Comparison of ENCODE assay signal across 12 cellular contexts in the genomic region with DNA sequence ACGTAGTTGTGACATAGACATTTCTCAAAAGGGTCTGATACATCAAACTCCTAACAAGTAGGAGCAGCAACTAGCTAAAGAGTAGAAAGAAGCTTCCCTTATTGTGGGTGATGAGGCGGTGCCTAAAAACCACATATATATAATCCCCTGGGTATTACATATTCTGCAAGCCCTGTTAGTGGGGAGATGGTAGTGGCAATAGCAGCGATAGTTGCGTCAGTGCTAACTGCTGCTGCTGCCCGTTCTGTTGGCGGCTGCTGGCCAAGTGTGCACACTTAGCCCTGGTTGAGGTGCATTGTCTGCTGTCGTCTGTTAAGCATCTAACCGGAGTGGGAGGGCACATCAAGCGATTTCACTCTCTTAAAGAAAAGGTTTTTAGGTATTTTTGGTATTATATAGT. TPM values are rescaled to one million over a fixed set of nuclear protein-coding genes. Genes with fewer than 3 reads are reported as not detected.
A peak's percentile ranks its signal among the peaks of the same experiment; 100 is the strongest.
DNase-seq lines count a peak whose midpoint lies in the region; ATAC-seq and TF ChIP-seq lines count a peak whose summit lies in the region.
"Had no signal": no experiment of that assay in that cellular context is flagged by ENCODE, and none has a peak within 500 bp of the region (broad histone marks: within the 10 kb centered on the region; RNA-seq: fewer than 3 reads in every experiment).

No MANE protein-coding gene starts in this region.

- H2AFZ ChIP-seq in GM23248: no peak overlapping the region

- peaks cover 25% of the 10 kb centered on the region for H3K4me1 Mint-ChIP-seq in activated CD8-positive, alpha-beta T cell treated with anti-CD3 and anti-CD28 coated beads for 36 hours (ENCODE audit: low read depth)
- H3K4me1 Mint-ChIP-seq in stimulated activated naive CD8-positive, alpha-beta T cell treated with anti-CD3 and anti-CD28 coated beads, Interleukin-15, amount 100 ng/mL, for 72 hours: peaks cover 27% of the 10 kb centered on the region

- H3K27me3 ChIP-seq in left ventricle myocardium inferior (ENCODE audit: low read depth): no peaks in the 10 kb centered on the region
- no peaks in the 10 kb centered on the region for H3K27me3 ChIP-seq in GM23248 (replicated peaks; ENCODE audit: insufficient read depth)

- peak; percentile 37 for ATAC-seq in activated CD8-positive, alpha-beta T cell treated with anti-CD3 and anti-CD28 coated beads for 36 hours
- peak; percentile 73 for ATAC-seq in stimulated activated naive CD8-positive, alpha-beta T cell treated with anti-CD3 and anti-CD28 coated beads, Interleukin-15, amount 100 ng/mL, for 72 hours
- no peak for ATAC-seq in GM21717 (IDR thresholded peaks at IDR 0.05; ENCODE audit: unreplicated experiment)

- H3K4me3 ChIP-seq in left ventricle myocardium inferior: no peak overlapping the region
- no peak overlapping the region for H3K4me3 ChIP-seq in Jurkat, Clone E6-1 (ENCODE audit: low read length)
- no peak overlapping the region for H3K4me3 ChIP-seq in GM23248

- H3K36me3 Mint-ChIP-seq in activated CD8-positive, alpha-beta T cell treated with anti-CD3 and anti-CD28 coated beads for 36 hours (ENCODE audit: low read depth): peaks cover 25% of the 10 kb centered on the region

- no peak for TF ChIP-seq CTCF in left ventricle myocardium inferior (IDR thresholded peaks at IDR 0.05; ENCODE audit: borderline replicate concordance)
- no peak for TF ChIP-seq CTCF in activated CD8-positive, alpha-beta T cell treated with anti-CD3 and anti-CD28 coated beads for 36 hours (IDR thresholded peaks at IDR 0.05)

- H3K9me3 ChIP-seq in left ventricle myocardium inferior (replicated peaks): no peaks in the 10 kb centered on the region
- H3K9me3 ChIP-seq in GM23248 (ENCODE audit: low read depth): no peaks in the 10 kb centered on the region

- H3K4me3 Mint-ChIP-seq in activated CD8-positive, alpha-beta T cell treated with anti-CD3 and anti-CD28 coated beads for 36 hours: no peak overlapping the region
- H3K4me3 Mint-ChIP-seq in stimulated activated naive CD8-positive, alpha-beta T cell treated with anti-CD3 and anti-CD28 coated beads, Interleukin-15, amount 100 ng/mL, for 72 hours: peak overlapping the region; percentile 39 to 52

- in situ Hi-C loops in GM23248 (cut with MboI): no loop called here

- intact Hi-C loops in left ventricle myocardium inferior (cut with micrococcal nuclease) (no loop called here), cardiac septum (cut with DNase I) (no loop called here)
- intact Hi-C loops in activated CD8-positive, alpha-beta T cell treated with anti-CD3 and anti-CD28 coated beads for 36 hours (cut with micrococcal nuclease): no loop called here

- H3K27ac Mint-ChIP-seq in activated CD8-positive, alpha-beta T cell treated with anti-CD3 and anti-CD28 coated beads for 36 hours: peak overlapping the region; percentile 64
- peak overlapping the region; percentile 86 to 89 for H3K27ac Mint-ChIP-seq in stimulated activated naive CD8-positive, alpha-beta T cell treated with anti-CD3 and anti-CD28 coated beads, Interleukin-15, amount 100 ng/mL, for 72 hours

- POLR2A ChIA-PET in activated CD8-positive, alpha-beta T cell treated with anti-CD3 and anti-CD28 coated beads for 36 hours (lab: Charles Lee): no interaction called here

- peak overlapping the region; percentile 73 for H3K27ac ChIP-seq in left ventricle myocardium inferior (replicated peaks)
- H3K27ac ChIP-seq in GM23248: no peak overlapping the region

- H3K36me3 ChIP-seq in left ventricle myocardium inferior (peaks cover 29% of the 10 kb centered on the region), GM23248 (ENCODE audit: low read depth) (peaks cover 19% of the 10 kb centered on the region)

- H3K79me2 ChIP-seq in GM23248 (ENCODE audit: insufficient read depth): no peaks in the 10 kb centered on the region

- 85 to 87% methylated on average over 9 of the region's 9 CpGs for WGBS in GM23248 (ENCODE audit: low coverage in 1 of 2, low lambda C conversion rate in 2 of 2, missing lambda C conversion rate in 2 of 2), 2 experiments

- H4K20me1 ChIP-seq in GM23248 (ENCODE audit: insufficient read depth): no peaks in the 10 kb centered on the region

- CTCF ChIA-PET in activated CD8-positive, alpha-beta T cell treated with anti-CD3 and anti-CD28 coated beads for 36 hours (lab: Charles Lee): no interaction called here

- peaks cover 39% of the 10 kb centered on the region for H3F3A ChIP-seq in GM23248 (ENCODE audit: insufficient read depth)

- DNase-seq in left ventricle myocardium inferior: no peak
- no peak for DNase-seq in cardiac septum (ENCODE audit: low spot score)
- DNase-seq in Jurkat, Clone E6-1 (ENCODE audit: low read depth, low spot score): peak; percentile 79
- DNase-seq in activated CD8-positive, alpha-beta T cell treated with anti-CD3 and anti-CD28 coated beads for 36 hours: peak; percentile 54
- DNase-seq in stimulated activated naive CD8-positive, alpha-beta T cell treated with anti-CD3 and anti-CD28 coated beads, Interleukin-15, amount 100 ng/mL, for 72 hours: peak; percentile 28 to 62
- DNase-seq in mucosa of gallbladder (ENCODE audit: low spot score): no peak
- DNase-seq in GM23248: no peak
- DNase-seq: hippocampal formation had no signal

- no peak overlapping the region for H3K4me2 ChIP-seq in GM23248 (ENCODE audit: unreplicated experiment)

- H3K9me3 Mint-ChIP-seq in activated CD8-positive, alpha-beta T cell treated with anti-CD3 and anti-CD28 coated beads for 36 hours: no peaks in the 10 kb centered on the region
- no peaks in the 10 kb centered on the region for H3K9me3 Mint-ChIP-seq in stimulated activated naive CD8-positive, alpha-beta T cell treated with anti-CD3 and anti-CD28 coated beads, Interleukin-15, amount 100 ng/mL, for 72 hours

- no peak overlapping the region for H3K9ac ChIP-seq in GM23248

- no peaks in the 10 kb centered on the region for H3K9me2 ChIP-seq in GM23248 (ENCODE audit: insufficient read depth)

- H3K27me3 Mint-ChIP-seq in activated CD8-positive, alpha-beta T cell treated with anti-CD3 and anti-CD28 coated beads for 36 hours: no peaks in the 10 kb centered on the region
- H3K27me3 Mint-ChIP-seq in stimulated activated naive CD8-positive, alpha-beta T cell treated with anti-CD3 and anti-CD28 coated beads, Interleukin-15, amount 100 ng/mL, for 72 hours: no peaks in the 10 kb centered on the region

- H3K4me1 ChIP-seq in left ventricle myocardium inferior (peaks cover 41% of the 10 kb centered on the region), GM23248 (ENCODE audit: insufficient read depth) (peaks cover 35% of the 10 kb centered on the region)

RNA-seq across cellular contexts. Expression of a gene that starts 35.8 kb away (rescaled TPM):
- 144 TPM for total RNA-seq in left ventricle myocardium inferior
- 127 TPM for total RNA-seq in cardiac septum
- 18.4 TPM for polyA plus RNA-seq in Jurkat, Clone E6-1 (2012; ENCODE audit: insufficient read depth, insufficient read length)
- total RNA-seq in activated CD8-positive, alpha-beta T cell treated with anti-CD3 and anti-CD28 coated beads for 36 hours: 10 to 100 TPM; 13.0 to 17.1 TPM
- total RNA-seq in mucosa of gallbladder: 23.8 TPM
- 28.7 and 29.2 TPM in 2 replicates for total RNA-seq in GM23248 (2014; rRNA removed; shearing (Covaris generic))
- 14.1 and 15.1 TPM in 2 replicates for polyA plus RNA-seq in GM23248 (2016; fragmentation: Nextera tagmentation; extraction: Ambion mirVana)
- total RNA-seq: G401 had no signal

RNA-seq across cellular contexts. Expression of a gene that starts 59.9 kb away (rescaled TPM):
- total RNA-seq in left ventricle myocardium inferior: not detected
- not detected for total RNA-seq in cardiac septum
- polyA plus RNA-seq in Jurkat, Clone E6-1 (2012; ENCODE audit: insufficient read depth, insufficient read length): not detected
- not detected for total RNA-seq in activated CD8-positive, alpha-beta T cell treated with anti-CD3 and anti-CD28 coated beads for 36 hours
- total RNA-seq in mucosa of gallbladder: not detected
- total RNA-seq in GM23248 (2014; rRNA removed; shearing (Covaris generic)): not detected in 2 replicates
- not detected in 2 replicates for polyA plus RNA-seq in GM23248 (2016; fragmentation: Nextera tagmentation; extraction: Ambion mirVana)
- total RNA-seq: G401, M059J, skeletal muscle tissue had no signal

Comparison
In these comparisons a context has a peak if more than half of its experiments do, and no peak if none do; other contexts are left out.
1. DNase-seq: peak in Jurkat, Clone E6-1 (single experiment), activated CD8-positive, alpha-beta T cell treated with anti-CD3 and anti-CD28 coated beads for 36 hours (single experiment) and stimulated activated naive CD8-positive, alpha-beta T cell treated with anti-CD3 and anti-CD28 coated beads, Interleukin-15, amount 100 ng/mL, for 72 hours (2 of 2); none in left ventricle myocardium inferior (single experiment), cardiac septum (single experiment), mucosa of gallbladder (single experiment) and GM23248 (single experiment).